Comparison of ENCODE assay signal across 10 cellular contexts in genomic region chr7:39855325-39855674, GRCh38.
DNase-seq lines count a peak whose midpoint lies in the region; ATAC-seq and TF ChIP-seq lines count a peak whose summit lies in the region.
"Had no signal": no experiment of that assay in that cellular context is flagged by ENCODE, and none has a peak within 500 bp of the region (broad histone marks: within the 10 kb centered on the region; RNA-seq: fewer than 3 reads in every experiment).

No MANE protein-coding gene starts in this region.

- no peak overlapping the region for H3K27ac Mint-ChIP-seq in brain

- TF ChIP-seq EP300 in ovary (IDR thresholded peaks at IDR 0.05) = no peak

- H3K9me3 ChIP-seq in BE2C = no peaks in the 10 kb centered on the region
- no peaks in the 10 kb centered on the region for H3K9me3 ChIP-seq in ovary

- H3K9me3 Mint-ChIP-seq in brain = peaks cover 0 to 5% (median 3%) of the 10 kb centered on the region in 5 experiments

- no peak for ATAC-seq in HG02870 (IDR thresholded peaks at IDR 0.05; ENCODE audit: unreplicated experiment)

- TF ChIP-seq CTCF in BE2C (IDR thresholded peaks at IDR 0.05; ENCODE audit: low read depth, low read length) (no peak), brain (conservative IDR thresholded peaks at IDR 0.05) (no peak), ovary (IDR thresholded peaks at IDR 0.05) (no peak)

- H3K4me1 Mint-ChIP-seq in brain = no peaks in the 10 kb centered on the region

- no peak for DNase-seq in BE2C
- DNase-seq in H7 = peak; percentile 1
- DNase-seq in ovary = no peak
- DNase-seq in posterior cingulate gyrus = no peak
- DNase-seq in kidney tubule cell (ENCODE audit: low spot score) = no peak
- no peak for DNase-seq in NOMO-1 treated with dmso at 0.1 percent for 144 hours (lab: John Stamatoyannopoulos, UW; ENCODE audit: unreplicated experiment)
- DNase-seq: NCI-H1436 had no signal

- peaks cover 13% of the 10 kb centered on the region for H3K27me3 Mint-ChIP-seq in brain

- H3K27me3 ChIP-seq in BE2C (peaks cover 31% of the 10 kb centered on the region), H7 (ENCODE audit: control insufficient read depth, insufficient read depth, low read length) (no peaks in the 10 kb centered on the region), ovary (no peaks in the 10 kb centered on the region)

- TF ChIP-seq POLR2A in ovary (IDR thresholded peaks at IDR 0.05) = no peak

- peak overlapping the region in 4 of 5 experiments; percentile 16 to 68 (median 30) for H3K4me3 Mint-ChIP-seq in brain

- H3K36me3 ChIP-seq in BE2C (no peaks in the 10 kb centered on the region), H7 (replicated peaks; ENCODE audit: control insufficient read depth, insufficient read depth, low read length) (no peaks in the 10 kb centered on the region), ovary (no peaks in the 10 kb centered on the region)

- H3K4me3 ChIP-seq in BE2C (ENCODE audit: low read depth, low read length) = peak overlapping the region; percentile 26
- H3K4me3 ChIP-seq in H7 (ENCODE audit: insufficient read depth, low read depth, low read length) = no peak overlapping the region
- H3K4me3 ChIP-seq in ovary = peak overlapping the region; percentile 20

- 62 to 66% (median 63%) methylated on average over 1 of the region's 1 CpG for WGBS in ovary, 3 donors

- H3K27ac ChIP-seq in ovary = no peak overlapping the region
- H3K27ac ChIP-seq: RWPE1 had no signal

- H3K4me1 ChIP-seq in BE2C (no peaks in the 10 kb centered on the region), ovary (ENCODE audit: insufficient read depth) (no peaks in the 10 kb centered on the region)

- intact Hi-C loops in ovary (cut with DNase I) (no loop called here), posterior cingulate gyrus (cut with DNase I) (no loop called here)

- no peaks in the 10 kb centered on the region for H3K36me3 Mint-ChIP-seq in brain
